Comparison of ENCODE assay signal across 29 cellular contexts in genomic region chr10:43978091-43978490, GRCh38.
"Had no signal": no experiment of that assay in that cellular context is flagged by ENCODE, and none has a peak within 500 bp of the region (broad histone marks: within the 10 kb centered on the region; RNA-seq: fewer than 3 reads in every experiment).

No MANE protein-coding gene starts in this region.

- ATAC-seq: activated CD4-positive, CD25-positive, alpha-beta regulatory T cell treated with anti-CD3 and anti-CD28 coated beads, Interleukin-2, amount 50 U/mL, for 24 hours; left ventricle myocardium superior; pancreas; stimulated activated memory B cell treated with anti-CD40 and anti-IgM and Interleukin-4, amounts not matched to agents 10 μg/mL and 1 μg/mL and 100 μg/mL, for 72 hours; stimulated activated naive CD8-positive, alpha-beta T cell treated with anti-CD3 and anti-CD28 coated beads, Interleukin-15, amount 100 ng/mL, for 72 hours had no signal

- H3K36me3 ChIP-seq: pancreas, prostate gland, sigmoid colon, thyroid gland, upper lobe of left lung, WERI-Rb-1 had no signal

- FAIRE-seq: bronchial epithelial cell, colon, frontal cortex, pancreas, small intestine had no signal

- H3K27me3 ChIP-seq: pancreas, sigmoid colon, thyroid gland, upper lobe of left lung had no signal

- H3K4me3 ChIP-seq: dorsolateral prefrontal cortex, pancreas, prostate gland, sigmoid colon, thyroid gland, upper lobe of left lung had no signal

- DNase-seq: activated CD4-positive, alpha-beta T cell treated with anti-CD3 and anti-CD28 coated beads for 48 hours; activated CD4-positive, alpha-beta T cell treated with anti-CD3 and anti-CD28 coated beads, Interleukin-2, amount 50 U/mL, for 48 hours; activated CD8-positive, alpha-beta memory T cell treated with anti-CD3 and anti-CD28 coated beads for 24 hours; activated effector memory CD4-positive, alpha-beta T cell treated with Interleukin-2 at 50 U/mL for 16 hours; activated naive CD4-positive, alpha-beta T cell treated with Interleukin-2 at 50 U/mL for 16 hours; anterior cingulate cortex; dorsolateral prefrontal cortex; effector memory CD4-positive, alpha-beta T cell; left ventricle myocardium superior; mammary epithelial cell; nucleus accumbens; retina; sigmoid colon; small intestine; stimulated activated CD4-positive, alpha-beta T cell treated with anti-CD3 and anti-CD28 coated beads, Interleukin-4, amount 100 ng/mL, for 4 hours; stimulated activated CD8-positive, alpha-beta memory T cell treated with anti-CD3 and anti-CD28 coated beads, Interleukin-4, amount 100 ng/mL, for 48 hours; stimulated activated naive CD8-positive, alpha-beta T cell treated with anti-CD3 and anti-CD28 coated beads, Interleukin-15, amount 100 ng/mL, for 72 hours; substantia nigra; T-helper 9 cell; thyroid gland; upper lobe of left lung; WERI-Rb-1 had no signal

- H3K27ac ChIP-seq: dorsolateral prefrontal cortex, pancreas, prostate gland, sigmoid colon, thyroid gland, upper lobe of left lung, WERI-Rb-1 had no signal

- H3K9me3 ChIP-seq: pancreas, prostate gland, sigmoid colon, thyroid gland, upper lobe of left lung had no signal

- H3K4me1 ChIP-seq: pancreas, prostate gland, sigmoid colon, thyroid gland had no signal
